Comparison of ENCODE assay signal across 9 cellular contexts in genomic region chr3:38738630-38739395, GRCh38.
DNase-seq lines count a peak whose midpoint lies in the region; ATAC-seq, FAIRE-seq and TF ChIP-seq lines count a peak whose summit lies in the region.
"Had no signal": no experiment of that assay in that cellular context is flagged by ENCODE, and none has a peak within 500 bp of the region (broad histone marks: within the 10 kb centered on the region; RNA-seq: fewer than 3 reads in every experiment).

No MANE protein-coding gene starts in this region.

- peak; percentile 77 to 84 (median 84) for TF ChIP-seq CTCF in K562 (IDR thresholded peaks at IDR 0.05 in 2 of 3, conservative IDR thresholded peaks at IDR 0.05 in 1 of 3; ENCODE audit: insufficient read depth in 2 of 3, low read depth in 1 of 3, low read length in 3 of 3)
- peak; percentile 42 for TF ChIP-seq CTCF in mesothelial cell of epicardium (IDR thresholded peaks at IDR 0.05; ENCODE audit: unreplicated experiment)

- intact Hi-C loops in K562 (cut with micrococcal nuclease) = loop anchor here (2.0 kb wide), 2 partner anchors 106 to 262 kb away; no protein-coding TSS in a partner anchor
- intact Hi-C loops in posterior vena cava (cut with DNase I) = no loop called here

- no peak overlapping the region for H3K4me3 ChIP-seq in K562
- H3K4me3 ChIP-seq: tibial nerve had no signal

- H3K4me1 Mint-ChIP-seq in mesothelial cell of epicardium = no peaks in the 10 kb centered on the region

- no peaks in the 10 kb centered on the region for H3K9me1 ChIP-seq in K562 (ENCODE audit: control insufficient read depth, insufficient read depth, low read length)

- TF ChIP-seq EP300 in K562 (IDR thresholded peaks at IDR 0.05; ENCODE audit: low read length) = no peak

- H3K27me3 Mint-ChIP-seq in mesothelial cell of epicardium (ENCODE audit: low read depth) = peaks cover 31% of the 10 kb centered on the region

- POLR2A ChIA-PET in K562 (lab: Yijun Ruan, JAX) = interaction anchor here (0.6 to 1.1 kb wide), 2 partner anchors 12 to 277 kb away, joined by 3 read pairs; no protein-coding TSS in a partner anchor

- no peak overlapping the region for H3K4me3 Mint-ChIP-seq in mesothelial cell of epicardium

- peak; percentile 78 for FAIRE-seq in K562 (lab: Jason Lieb, UNC)

- H3K9me3 Mint-ChIP-seq in mesothelial cell of epicardium = no peaks in the 10 kb centered on the region

- DNase-seq in stimulated activated CD4-positive, alpha-beta T cell treated with anti-CD3 and anti-CD28 coated beads, Interleukin-1b, Interleukin-23, amount 100 ng/mL, for 48 hours = peak; percentile 34
- DNase-seq in stimulated activated CD4-positive, alpha-beta T cell treated with anti-CD3 and anti-CD28 coated beads, Interleukin-4, amount 100 ng/mL, for 24 hours = no peak
- DNase-seq in NAMALWA (ENCODE audit: low spot score) (peak; percentile 67), K562 (ENCODE audit: extremely low read depth in 1 of 4, low spot score in 3 of 4) (peak; percentile 67 to 75 (median 68)), mesothelial cell of epicardium (ENCODE audit: low spot score in 2 of 2, unreplicated experiment in 2 of 2) (no peak), posterior vena cava (ENCODE audit: low spot score) (no peak), NCI-H1694 (lab: John Stamatoyannopoulos, UW) (no peak)

- H3K36me3 Mint-ChIP-seq in mesothelial cell of epicardium = no peaks in the 10 kb centered on the region

- BruUV-seq in K562 (replicated peaks; lab: Mats Ljungman, UMichigan) = no TSS peak

- H3K27ac Mint-ChIP-seq in mesothelial cell of epicardium = no peak overlapping the region

- no peaks in the 10 kb centered on the region for H3K79me2 ChIP-seq in K562 (ENCODE audit: control insufficient read depth, insufficient read depth, low read length)

- WGBS in K562 (ENCODE audit: insufficient coverage, low coverage, missing lambda C conversion rate) = 11% methylated on average over 13 of the region's 13 CpGs

- ATAC-seq in K562 (peak; percentile 92), HG03095 (IDR thresholded peaks at IDR 0.05; ENCODE audit: unreplicated experiment) (no peak)

- no peak overlapping the region for H3K27ac ChIP-seq in K562 (ENCODE audit: extremely low read depth, low read depth, low read length)
- H3K27ac ChIP-seq: tibial nerve had no signal

- peak; percentile 45 to 74 for TF ChIP-seq RAD21 in K562 (CRISPR knock-in tag; conservative IDR thresholded peaks at IDR 0.05 in 1 of 2, IDR thresholded peaks at IDR 0.05 in 1 of 2)

- H3K9ac ChIP-seq in K562 (ENCODE audit: insufficient read depth in 1 of 2, low read depth in 2 of 2, low read length in 2 of 2) = 0 out of 4 replicates have a peak overlapping the region, but pooled peaks have one; percentile 24 to 43

- H3K4me2 ChIP-seq in K562 (ENCODE audit: insufficient read depth, low read length) = peak overlapping the region; percentile 51

- H3K27me3 ChIP-seq in K562 (ENCODE audit: control insufficient read depth in 2 of 2, insufficient read depth in 2 of 2, low read length in 2 of 2) = peaks cover 2 to 8% of the 10 kb centered on the region in 2 experiments; a peak in 4 of 5 replicates
- H3K27me3 ChIP-seq: tibial nerve had no signal

- no peak for TF ChIP-seq POLR2A in K562 (conservative IDR thresholded peaks at IDR 0.05)

- in situ Hi-C loops in K562 (cut with MboI) = no loop called here

- H3K36me3 ChIP-seq in K562 (ENCODE audit: control insufficient read depth, insufficient read depth, low read length) = no peaks in the 10 kb centered on the region
- H3K36me3 ChIP-seq: tibial nerve had no signal

- no peaks in the 10 kb centered on the region for H3K9me3 ChIP-seq in K562 (replicated peaks; ENCODE audit: control insufficient read depth, insufficient read depth, low read depth, low read length)
- H3K9me3 ChIP-seq: tibial nerve had no signal

- CTCF ChIA-PET in K562 (lab: Yijun Ruan, JAX; ENCODE audit: low intra/inter-chr PET ratio) = interaction anchor here (0.7 to 1.3 kb wide), 3 partner anchors 105 to 292 kb away, joined by 3 to 4 read pairs (median 4); no protein-coding TSS in a partner anchor

- peak overlapping the region; percentile 78 for H2AFZ ChIP-seq in K562 (ENCODE audit: low read depth, low read length)

- peaks cover 3% of the 10 kb centered on the region; the same call in 1 of the 2 replicates for H4K20me1 ChIP-seq in K562 (replicated peaks; ENCODE audit: control insufficient read depth, insufficient read depth, low read length)

- peaks cover 4 to 11% of the 10 kb centered on the region in 2 experiments; a peak in 3 of 5 replicates for H3K4me1 ChIP-seq in K562 (replicated peaks in 1 of 2; ENCODE audit: control insufficient read depth in 2 of 2, insufficient read depth in 2 of 2, low read length in 2 of 2)
- H3K4me1 ChIP-seq: tibial nerve had no signal

TF ChIP-seq in K562, 482 proteins besides CTCF, POLR2A, EP300 and RAD21 (continues in another document):
- TF ChIP-seq TBP (optimal IDR thresholded peaks at IDR 0.05; ENCODE audit: low read depth, low read length) (no peak), ZNF3 (CRISPR knock-in tag; IDR thresholded peaks at IDR 0.05) (no peak), SAFB2 (IDR thresholded peaks at IDR 0.05; ENCODE audit: borderline replicate concordance, low read depth, low read length, severe bottlenecking) (no peak), CCAR2 (IDR thresholded peaks at IDR 0.05; ENCODE audit: low read depth, low read length) (no peak), PRPF4 (IDR thresholded peaks at IDR 0.05; ENCODE audit: insufficient read depth, low read depth, low read length, poor library complexity, severe bottlenecking) (no peak), RCOR1 (IDR thresholded peaks at IDR 0.05; ENCODE audit: borderline replicate concordance in 1 of 2, low read depth in 2 of 2, low read length in 2 of 2) (peak in 1 of 2 experiments; percentile 64; a peak in 1 of 4 replicates), ZBTB1 (CRISPR knock-in tag; IDR thresholded peaks at IDR 0.05; ENCODE audit: borderline replicate concordance, low read depth) (no peak), MYC (IDR thresholded peaks at IDR 0.05; ENCODE audit: low read depth, low read length) (no peak), MYC (CRISPR knock-in tag; IDR thresholded peaks at IDR 0.05; ENCODE audit: borderline replicate concordance, low read depth) (no peak), GMEB1 (CRISPR knock-in tag; IDR thresholded peaks at IDR 0.05) (no peak), HNRNPL (IDR thresholded peaks at IDR 0.05; ENCODE audit: low read depth, low read length) (no peak), SMC3 (conservative IDR thresholded peaks at IDR 0.05; ENCODE audit: insufficient read depth, low read depth, low read length) (peak; percentile 65), SREBF1 (IDR thresholded peaks at IDR 0.05; ENCODE audit: borderline replicate concordance, low read depth, low read length) (no peak), ATF7 (IDR thresholded peaks at IDR 0.05) (no peak), ZNF280A (IDR thresholded peaks at IDR 0.05; ENCODE audit: low read depth, partially characterized antibody) (no peak), STAG1 (CRISPR knock-in tag; IDR thresholded peaks at IDR 0.05; ENCODE audit: borderline replicate concordance) (no peak), ZNF316 (IDR thresholded peaks at IDR 0.05) (peak; percentile 91), ZNF507 (tag; conservative IDR thresholded peaks at IDR 0.05) (no peak), TAF15 (IDR thresholded peaks at IDR 0.05; ENCODE audit: low read depth, low read length) (no peak), ZNF282 (CRISPR knock-in tag; IDR thresholded peaks at IDR 0.05) (no peak), CBFA2T3 (IDR thresholded peaks at IDR 0.05) (peak; percentile 18; the same call in 1 of the 2 replicates)

Comparison
In these comparisons a context has a peak if more than half of its experiments do, and no peak if none do; other contexts are left out.
1. DNase-seq: peak in stimulated activated CD4-positive, alpha-beta T cell treated with anti-CD3 and anti-CD28 coated beads, Interleukin-1b, Interleukin-23, amount 100 ng/mL, for 48 hours (single experiment), NAMALWA (single experiment) and K562 (4 of 4); none in stimulated activated CD4-positive, alpha-beta T cell treated with anti-CD3 and anti-CD28 coated beads, Interleukin-4, amount 100 ng/mL, for 24 hours (single experiment), mesothelial cell of epicardium (0 of 2), posterior vena cava (single experiment) and NCI-H1694 (single experiment).